ENCODE assay signal across 1 cellular context in the genomic region with DNA sequence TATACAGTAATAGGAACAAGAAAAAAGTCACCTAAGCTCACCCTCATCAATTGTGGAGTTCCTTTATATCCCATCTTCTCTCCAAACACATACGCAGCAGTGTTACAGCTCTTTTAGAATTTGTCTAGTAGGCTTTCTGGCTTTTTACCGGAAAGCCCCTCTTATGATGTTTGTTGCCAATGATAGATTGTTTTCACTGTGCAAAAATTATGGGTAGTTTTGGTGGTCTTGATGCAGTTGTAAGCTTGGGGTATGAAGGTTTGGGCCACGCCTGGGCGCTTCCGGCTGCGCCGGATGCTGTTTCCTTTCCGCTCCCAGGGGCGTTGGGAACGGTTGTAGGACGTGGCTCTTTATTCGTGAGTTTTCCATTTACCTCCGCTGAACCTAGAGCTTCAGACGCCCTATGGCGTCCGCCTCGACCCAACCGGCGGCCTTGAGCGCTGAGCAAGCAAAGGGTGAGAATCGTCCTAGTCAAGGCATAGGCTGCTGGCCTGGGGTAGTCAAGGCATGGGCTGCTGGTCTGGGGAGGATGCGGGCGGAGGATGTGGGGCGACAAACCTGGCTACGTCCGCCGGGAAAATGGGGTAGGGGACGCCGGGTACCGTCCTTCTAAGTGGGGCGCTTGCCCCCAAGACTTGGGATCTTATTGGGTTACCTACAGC.
A peak's percentile ranks its signal among the peaks of the same experiment; 100 is the strongest.
TF ChIP-seq lines count a peak whose summit lies in the region.

A gene with protein sequence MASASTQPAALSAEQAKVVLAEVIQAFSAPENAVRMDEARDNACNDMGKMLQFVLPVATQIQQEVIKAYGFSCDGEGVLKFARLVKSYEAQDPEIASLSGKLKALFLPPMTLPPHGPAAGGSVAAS (plus strand): TSS at position 304 of the 662 bp plus-strand sequence. CDS start 100 bp downstream, at position 404.
RNU7-1 (plus strand) TSS at position 98 of the 662 bp plus-strand sequence.

TF ChIP-seq in HepG2, 621 proteins besides CTCF, POLR2A, EP300 and RAD21 (continued from another document and continues in another):
- TF ChIP-seq, protein P1, sequence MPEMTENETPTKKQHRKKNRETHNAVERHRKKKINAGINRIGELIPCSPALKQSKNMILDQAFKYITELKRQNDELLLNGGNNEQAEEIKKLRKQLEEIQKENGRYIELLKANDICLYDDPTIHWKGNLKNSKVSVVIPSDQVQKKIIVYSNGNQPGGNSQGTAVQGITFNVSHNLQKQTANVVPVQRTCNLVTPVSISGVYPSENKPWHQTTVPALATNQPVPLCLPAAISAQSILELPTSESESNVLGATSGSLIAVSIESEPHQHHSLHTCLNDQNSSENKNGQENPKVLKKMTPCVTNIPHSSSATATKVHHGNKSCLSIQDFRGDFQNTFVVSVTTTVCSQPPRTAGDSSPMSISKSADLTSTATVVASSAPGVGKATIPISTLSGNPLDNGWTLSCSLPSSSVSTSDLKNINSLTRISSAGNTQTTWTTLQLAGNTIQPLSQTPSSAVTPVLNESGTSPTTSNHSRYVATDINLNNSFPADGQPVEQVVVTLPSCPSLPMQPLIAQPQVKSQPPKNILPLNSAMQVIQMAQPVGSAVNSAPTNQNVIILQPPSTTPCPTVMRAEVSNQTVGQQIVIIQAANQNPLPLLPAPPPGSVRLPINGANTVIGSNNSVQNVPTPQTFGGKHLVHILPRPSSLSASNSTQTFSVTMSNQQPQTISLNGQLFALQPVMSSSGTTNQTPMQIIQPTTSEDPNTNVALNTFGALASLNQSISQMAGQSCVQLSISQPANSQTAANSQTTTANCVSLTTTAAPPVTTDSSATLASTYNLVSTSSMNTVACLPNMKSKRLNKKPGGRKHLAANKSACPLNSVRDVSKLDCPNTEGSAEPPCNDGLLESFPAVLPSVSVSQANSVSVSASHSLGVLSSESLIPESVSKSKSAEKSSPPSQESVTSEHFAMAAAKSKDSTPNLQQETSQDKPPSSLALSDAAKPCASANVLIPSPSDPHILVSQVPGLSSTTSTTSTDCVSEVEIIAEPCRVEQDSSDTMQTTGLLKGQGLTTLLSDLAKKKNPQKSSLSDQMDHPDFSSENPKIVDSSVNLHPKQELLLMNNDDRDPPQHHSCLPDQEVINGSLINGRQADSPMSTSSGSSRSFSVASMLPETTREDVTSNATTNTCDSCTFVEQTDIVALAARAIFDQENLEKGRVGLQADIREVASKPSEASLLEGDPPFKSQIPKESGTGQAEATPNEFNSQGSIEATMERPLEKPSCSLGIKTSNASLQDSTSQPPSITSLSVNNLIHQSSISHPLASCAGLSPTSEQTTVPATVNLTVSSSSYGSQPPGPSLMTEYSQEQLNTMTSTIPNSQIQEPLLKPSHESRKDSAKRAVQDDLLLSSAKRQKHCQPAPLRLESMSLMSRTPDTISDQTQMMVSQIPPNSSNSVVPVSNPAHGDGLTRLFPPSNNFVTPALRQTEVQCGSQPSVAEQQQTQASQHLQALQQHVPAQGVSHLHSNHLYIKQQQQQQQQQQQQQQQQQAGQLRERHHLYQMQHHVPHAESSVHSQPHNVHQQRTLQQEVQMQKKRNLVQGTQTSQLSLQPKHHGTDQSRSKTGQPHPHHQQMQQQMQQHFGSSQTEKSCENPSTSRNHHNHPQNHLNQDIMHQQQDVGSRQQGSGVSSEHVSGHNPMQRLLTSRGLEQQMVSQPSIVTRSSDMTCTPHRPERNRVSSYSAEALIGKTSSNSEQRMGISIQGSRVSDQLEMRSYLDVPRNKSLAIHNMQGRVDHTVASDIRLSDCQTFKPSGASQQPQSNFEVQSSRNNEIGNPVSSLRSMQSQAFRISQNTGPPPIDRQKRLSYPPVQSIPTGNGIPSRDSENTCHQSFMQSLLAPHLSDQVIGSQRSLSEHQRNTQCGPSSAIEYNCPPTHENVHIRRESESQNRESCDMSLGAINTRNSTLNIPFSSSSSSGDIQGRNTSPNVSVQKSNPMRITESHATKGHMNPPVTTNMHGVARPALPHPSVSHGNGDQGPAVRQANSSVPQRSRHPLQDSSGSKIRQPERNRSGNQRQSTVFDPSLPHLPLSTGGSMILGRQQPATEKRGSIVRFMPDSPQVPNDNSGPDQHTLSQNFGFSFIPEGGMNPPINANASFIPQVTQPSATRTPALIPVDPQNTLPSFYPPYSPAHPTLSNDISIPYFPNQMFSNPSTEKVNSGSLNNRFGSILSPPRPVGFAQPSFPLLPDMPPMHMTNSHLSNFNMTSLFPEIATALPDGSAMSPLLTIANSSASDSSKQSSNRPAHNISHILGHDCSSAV (CRISPR knock-in tag; IDR thresholded peaks at IDR 0.05; ENCODE audit: borderline replicate concordance) = no peak
- peak; percentile 69 for TF ChIP-seq FOXC1 (CRISPR knock-in tag; IDR thresholded peaks at IDR 0.05; ENCODE audit: borderline replicate concordance)
- TF ChIP-seq ZNF143 (CRISPR knock-in tag; IDR thresholded peaks at IDR 0.05) = no peak
- peak; percentile 76; the same call in 1 of the 2 replicates for TF ChIP-seq BRCA1 (CRISPR knock-in tag; IDR thresholded peaks at IDR 0.05)
- peak; percentile 35; the same call in 1 of the 2 replicates for TF ChIP-seq KDM5A (IDR thresholded peaks at IDR 0.05; ENCODE audit: borderline replicate concordance, low read length)
- peak; percentile 22 for TF ChIP-seq IKZF4 (CRISPR knock-in tag; IDR thresholded peaks at IDR 0.05; ENCODE audit: borderline replicate concordance, low read depth, not compliant biosample characterization)
- TF ChIP-seq, protein P2, sequence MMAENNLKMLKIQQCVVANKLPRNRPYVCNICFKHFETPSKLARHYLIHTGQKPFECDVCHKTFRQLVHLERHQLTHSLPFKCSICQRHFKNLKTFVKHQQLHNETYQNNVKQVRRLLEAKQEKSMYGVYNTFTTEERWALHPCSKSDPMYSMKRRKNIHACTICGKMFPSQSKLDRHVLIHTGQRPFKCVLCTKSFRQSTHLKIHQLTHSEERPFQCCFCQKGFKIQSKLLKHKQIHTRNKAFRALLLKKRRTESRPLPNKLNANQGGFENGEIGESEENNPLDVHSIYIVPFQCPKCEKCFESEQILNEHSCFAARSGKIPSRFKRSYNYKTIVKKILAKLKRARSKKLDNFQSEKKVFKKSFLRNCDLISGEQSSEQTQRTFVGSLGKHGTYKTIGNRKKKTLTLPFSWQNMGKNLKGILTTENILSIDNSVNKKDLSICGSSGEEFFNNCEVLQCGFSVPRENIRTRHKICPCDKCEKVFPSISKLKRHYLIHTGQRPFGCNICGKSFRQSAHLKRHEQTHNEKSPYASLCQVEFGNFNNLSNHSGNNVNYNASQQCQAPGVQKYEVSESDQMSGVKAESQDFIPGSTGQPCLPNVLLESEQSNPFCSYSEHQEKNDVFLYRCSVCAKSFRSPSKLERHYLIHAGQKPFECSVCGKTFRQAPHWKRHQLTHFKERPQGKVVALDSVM (CRISPR knock-in tag; IDR thresholded peaks at IDR 0.05) = no peak
- TF ChIP-seq, protein P3, sequence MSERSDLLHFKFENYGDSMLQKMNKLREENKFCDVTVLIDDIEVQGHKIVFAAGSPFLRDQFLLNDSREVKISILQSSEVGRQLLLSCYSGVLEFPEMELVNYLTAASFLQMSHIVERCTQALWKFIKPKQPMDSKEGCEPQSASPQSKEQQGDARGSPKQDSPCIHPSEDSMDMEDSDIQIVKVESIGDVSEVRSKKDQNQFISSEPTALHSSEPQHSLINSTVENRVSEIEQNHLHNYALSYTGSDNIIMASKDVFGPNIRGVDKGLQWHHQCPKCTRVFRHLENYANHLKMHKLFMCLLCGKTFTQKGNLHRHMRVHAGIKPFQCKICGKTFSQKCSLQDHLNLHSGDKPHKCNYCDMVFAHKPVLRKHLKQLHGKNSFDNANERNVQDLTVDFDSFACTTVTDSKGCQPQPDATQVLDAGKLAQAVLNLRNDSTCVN (CRISPR knock-in tag; IDR thresholded peaks at IDR 0.05; ENCODE audit: borderline replicate concordance) = no peak
- peak; percentile 100 for TF ChIP-seq SNAPC5 (CRISPR knock-in tag; IDR thresholded peaks at IDR 0.05; ENCODE audit: borderline replicate concordance)
- TF ChIP-seq HCFC1 (IDR thresholded peaks at IDR 0.05; ENCODE audit: low read depth, low read length) = no peak
- TF ChIP-seq, protein P4, sequence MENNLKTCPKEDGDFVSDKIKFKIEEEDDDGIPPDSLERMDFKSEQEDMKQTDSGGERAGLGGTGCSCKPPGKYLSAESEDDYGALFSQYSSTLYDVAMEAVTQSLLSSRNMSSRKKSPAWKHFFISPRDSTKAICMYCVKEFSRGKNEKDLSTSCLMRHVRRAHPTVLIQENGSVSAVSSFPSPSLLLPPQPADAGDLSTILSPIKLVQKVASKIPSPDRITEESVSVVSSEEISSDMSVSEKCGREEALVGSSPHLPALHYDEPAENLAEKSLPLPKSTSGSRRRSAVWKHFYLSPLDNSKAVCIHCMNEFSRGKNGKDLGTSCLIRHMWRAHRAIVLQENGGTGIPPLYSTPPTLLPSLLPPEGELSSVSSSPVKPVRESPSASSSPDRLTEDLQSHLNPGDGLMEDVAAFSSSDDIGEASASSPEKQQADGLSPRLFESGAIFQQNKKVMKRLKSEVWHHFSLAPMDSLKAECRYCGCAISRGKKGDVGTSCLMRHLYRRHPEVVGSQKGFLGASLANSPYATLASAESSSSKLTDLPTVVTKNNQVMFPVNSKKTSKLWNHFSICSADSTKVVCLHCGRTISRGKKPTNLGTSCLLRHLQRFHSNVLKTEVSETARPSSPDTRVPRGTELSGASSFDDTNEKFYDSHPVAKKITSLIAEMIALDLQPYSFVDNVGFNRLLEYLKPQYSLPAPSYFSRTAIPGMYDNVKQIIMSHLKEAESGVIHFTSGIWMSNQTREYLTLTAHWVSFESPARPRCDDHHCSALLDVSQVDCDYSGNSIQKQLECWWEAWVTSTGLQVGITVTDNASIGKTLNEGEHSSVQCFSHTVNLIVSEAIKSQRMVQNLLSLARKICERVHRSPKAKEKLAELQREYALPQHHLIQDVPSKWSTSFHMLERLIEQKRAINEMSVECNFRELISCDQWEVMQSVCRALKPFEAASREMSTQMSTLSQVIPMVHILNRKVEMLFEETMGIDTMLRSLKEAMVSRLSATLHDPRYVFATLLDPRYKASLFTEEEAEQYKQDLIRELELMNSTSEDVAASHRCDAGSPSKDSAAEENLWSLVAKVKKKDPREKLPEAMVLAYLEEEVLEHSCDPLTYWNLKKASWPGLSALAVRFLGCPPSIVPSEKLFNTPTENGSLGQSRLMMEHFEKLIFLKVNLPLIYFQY (CRISPR knock-in tag; IDR thresholded peaks at IDR 0.05; ENCODE audit: borderline replicate concordance) = peak; percentile 81; the same call in 1 of the 2 replicates
- TF ChIP-seq TGIF2 (CRISPR knock-in tag; IDR thresholded peaks at IDR 0.05) = no peak
- TF ChIP-seq ZNF501 (CRISPR knock-in tag; IDR thresholded peaks at IDR 0.05) = no peak
- peak; percentile 93 for TF ChIP-seq ZNF589 (CRISPR knock-in tag; conservative IDR thresholded peaks at IDR 0.05)
- TF ChIP-seq AGO1 (IDR thresholded peaks at IDR 0.05; ENCODE audit: low read depth, low read length, poor library complexity, severe bottlenecking) = peak; percentile 52
- no peak for TF ChIP-seq CENPX (CRISPR knock-in tag; IDR thresholded peaks at IDR 0.05)
- TF ChIP-seq, protein P5, sequence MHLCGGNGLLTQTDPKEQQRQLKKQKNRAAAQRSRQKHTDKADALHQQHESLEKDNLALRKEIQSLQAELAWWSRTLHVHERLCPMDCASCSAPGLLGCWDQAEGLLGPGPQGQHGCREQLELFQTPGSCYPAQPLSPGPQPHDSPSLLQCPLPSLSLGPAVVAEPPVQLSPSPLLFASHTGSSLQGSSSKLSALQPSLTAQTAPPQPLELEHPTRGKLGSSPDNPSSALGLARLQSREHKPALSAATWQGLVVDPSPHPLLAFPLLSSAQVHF (CRISPR knock-in tag; IDR thresholded peaks at IDR 0.05) = peak; percentile 95
- TF ChIP-seq ELF1 (CRISPR knock-in tag; IDR thresholded peaks at IDR 0.05) = peak; percentile 70
- TF ChIP-seq TRIM24 (CRISPR knock-in tag; IDR thresholded peaks at IDR 0.05) = no peak
- TF ChIP-seq PATZ1 (CRISPR knock-in tag; IDR thresholded peaks at IDR 0.05) = peak; percentile 55
- no peak for TF ChIP-seq TOPORS (CRISPR knock-in tag; IDR thresholded peaks at IDR 0.05)
- peak; percentile 85; the same call in 1 of the 2 replicates for TF ChIP-seq RFXAP (CRISPR knock-in tag; IDR thresholded peaks at IDR 0.05; ENCODE audit: borderline replicate concordance)
- TF ChIP-seq ZNF547 (CRISPR knock-in tag; IDR thresholded peaks at IDR 0.05) = no peak
- TF ChIP-seq NFIB (CRISPR knock-in tag; IDR thresholded peaks at IDR 0.05; ENCODE audit: borderline replicate concordance) = no peak
- TF ChIP-seq SNAI1 (CRISPR knock-in tag; IDR thresholded peaks at IDR 0.05; ENCODE audit: borderline replicate concordance) = 0 out of 2 replicates have a peak, but pooled peaks have one; percentile 74
- no peak for TF ChIP-seq PLRG1 (conservative IDR thresholded peaks at IDR 0.05)
- TF ChIP-seq, protein P6, sequence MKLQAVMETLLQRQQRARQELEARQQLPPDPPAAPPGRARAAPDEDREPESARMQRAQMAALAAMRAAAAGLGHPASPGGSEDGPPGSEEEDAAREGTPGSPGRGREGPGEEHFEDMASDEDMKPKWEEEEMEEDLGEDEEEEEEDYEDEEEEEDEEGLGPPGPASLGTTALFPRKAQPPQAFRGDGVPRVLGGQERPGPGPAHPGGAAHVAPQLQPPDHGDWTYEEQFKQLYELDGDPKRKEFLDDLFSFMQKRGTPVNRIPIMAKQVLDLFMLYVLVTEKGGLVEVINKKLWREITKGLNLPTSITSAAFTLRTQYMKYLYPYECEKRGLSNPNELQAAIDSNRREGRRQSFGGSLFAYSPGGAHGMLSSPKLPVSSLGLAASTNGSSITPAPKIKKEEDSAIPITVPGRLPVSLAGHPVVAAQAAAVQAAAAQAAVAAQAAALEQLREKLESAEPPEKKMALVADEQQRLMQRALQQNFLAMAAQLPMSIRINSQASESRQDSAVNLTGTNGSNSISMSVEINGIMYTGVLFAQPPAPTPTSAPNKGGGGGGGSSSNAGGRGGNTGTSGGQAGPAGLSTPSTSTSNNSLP (IDR thresholded peaks at IDR 0.05; ENCODE audit: low read depth, low read length) = no peak
- 0 out of 2 replicates have a peak, but pooled peaks have one; percentile 60 for TF ChIP-seq SIN3B (IDR thresholded peaks at IDR 0.05; ENCODE audit: low read length)
- TF ChIP-seq ZNF33B (CRISPR knock-in tag; IDR thresholded peaks at IDR 0.05) = peak; percentile 18; the same call in 1 of the 2 replicates
- TF ChIP-seq ZNF616 (CRISPR knock-in tag; IDR thresholded peaks at IDR 0.05; ENCODE audit: low read depth) = no peak
- TF ChIP-seq ZNF790 (CRISPR knock-in tag; IDR thresholded peaks at IDR 0.05; ENCODE audit: borderline replicate concordance) = 0 out of 2 replicates have a peak, but pooled peaks have one; percentile 60
- TF ChIP-seq MIXL1 (CRISPR knock-in tag; IDR thresholded peaks at IDR 0.05) = peak; percentile 84
